Comparison of ENCODE assay signal across 8 cellular contexts in the genomic region with DNA sequence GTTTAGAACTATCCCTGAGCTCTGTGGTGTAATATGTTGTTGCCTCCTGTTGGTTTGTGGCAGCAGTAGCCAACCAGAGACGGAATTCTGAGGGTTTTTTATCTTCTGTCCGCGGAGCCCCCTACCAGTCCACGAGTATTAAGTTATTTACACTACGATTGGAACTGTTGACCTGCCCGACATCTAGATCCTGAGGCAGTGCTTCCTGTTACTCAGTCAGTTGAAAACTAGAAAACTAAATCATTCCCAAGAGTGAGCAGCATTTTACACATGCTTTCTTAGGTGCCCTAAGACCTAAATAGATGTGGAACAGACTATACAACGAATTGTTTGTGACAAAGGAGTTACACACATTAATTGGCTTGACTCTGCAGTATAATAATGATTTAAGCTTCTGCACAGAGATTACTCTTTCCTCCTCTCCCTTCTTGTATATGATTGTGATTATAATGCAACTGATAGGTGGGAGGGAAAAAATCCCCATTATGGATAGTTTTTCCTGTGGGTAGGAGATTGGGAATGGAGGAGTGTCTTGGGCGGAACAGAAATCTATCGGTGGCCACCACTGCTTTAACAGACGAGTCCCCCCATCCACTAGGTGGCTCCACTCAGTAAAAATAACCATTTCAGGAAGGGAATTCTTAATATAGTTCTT. TPM values are rescaled to one million over a fixed set of nuclear protein-coding genes. Genes with fewer than 3 reads are reported as not detected.
DNase-seq lines count a peak whose midpoint lies in the region; ATAC-seq, FAIRE-seq and TF ChIP-seq lines count a peak whose summit lies in the region.

No MANE protein-coding gene starts in this region.

- H3K4me3 ChIP-seq in CD8-positive, alpha-beta memory T cell (ENCODE audit: low read length), result peak overlapping the region; percentile 91
- peak overlapping the region; percentile 68 for H3K4me3 ChIP-seq in GM23338
- peak overlapping the region; percentile 92 for H3K4me3 ChIP-seq in epithelial cell of esophagus (ENCODE audit: low read length)

- H3K36me3 ChIP-seq in CD8-positive, alpha-beta memory T cell (ENCODE audit: insufficient read depth, low read length), result peaks cover 13% of the 10 kb centered on the region
- peaks cover 33% of the 10 kb centered on the region for H3K36me3 ChIP-seq in GM23338 (ENCODE audit: insufficient read depth)

- no peak for FAIRE-seq in urothelium cell line (lab: Jason Lieb, UNC)

- ATAC-seq in GM23338, result peak; percentile 16
- ATAC-seq in naive thymus-derived CD8-positive, alpha-beta T cell, result peak in 1 of 2 donors; percentile 1
- no peak for ATAC-seq in HG02870 (IDR thresholded peaks at IDR 0.05; ENCODE audit: unreplicated experiment)

- peak overlapping the region; percentile 87 for H3K27ac ChIP-seq in CD8-positive, alpha-beta memory T cell (ENCODE audit: low read depth, low read length)
- H3K27ac ChIP-seq in GM23338 (ENCODE audit: low read depth), result peak overlapping the region; percentile 91

- H3K4me1 ChIP-seq in CD8-positive, alpha-beta memory T cell (ENCODE audit: insufficient read depth, low read length), result peaks cover 25% of the 10 kb centered on the region
- H3K4me1 ChIP-seq in GM23338 (ENCODE audit: insufficient read depth), result peaks cover 13% of the 10 kb centered on the region

- peak overlapping the region; percentile 90 to 100 (median 98) for H3K27ac Mint-ChIP-seq in CD8-positive, alpha-beta memory T cell
- H3K27ac Mint-ChIP-seq in GM23338, result peak overlapping the region; percentile 99
- H3K27ac Mint-ChIP-seq in naive thymus-derived CD8-positive, alpha-beta T cell, result peak overlapping the region; percentile 91 to 99 (median 96)

- POLR2A ChIA-PET in CD8-positive, alpha-beta memory T cell (lab: Charles Lee), result interaction anchor here (0.8 to 2.4 kb wide), 3 partner anchors 24 to 118 kb away, joined by 3 to 28 read pairs (median 7); partner anchors contain the start of gene PHF3
- POLR2A ChIA-PET in naive thymus-derived CD8-positive, alpha-beta T cell (lab: Charles Lee), result interaction anchor here (0.8 to 2.4 kb wide), 3 partner anchors 21 to 62 kb away, joined by 3 to 48 read pairs (median 15); partner anchors contain the start of gene PHF3

- H3K4me2 ChIP-seq in GM23338, result peak overlapping the region; percentile 87

- peaks cover 59% of the 10 kb centered on the region for H3K79me2 ChIP-seq in GM23338 (replicated peaks; ENCODE audit: insufficient read depth)

- no peaks in the 10 kb centered on the region for H3K9me3 ChIP-seq in CD8-positive, alpha-beta memory T cell (ENCODE audit: low read length)

- peaks cover 0 to 4% of the 10 kb centered on the region in 2 donors for H3K27me3 Mint-ChIP-seq in CD8-positive, alpha-beta memory T cell
- H3K27me3 Mint-ChIP-seq in GM23338 (ENCODE audit: insufficient read depth, low read depth, poor library complexity), result peaks cover 10% of the 10 kb centered on the region
- H3K27me3 Mint-ChIP-seq in naive thymus-derived CD8-positive, alpha-beta T cell, result no peaks in the 10 kb centered on the region

- H3F3A ChIP-seq in GM23338 (replicated peaks; ENCODE audit: low read depth), result 0 out of 2 replicates have a peak, but pooled peaks cover 4% of the 10 kb centered on the region

- no peaks in the 10 kb centered on the region for H3K9me2 ChIP-seq in GM23338 (ENCODE audit: insufficient read depth)

- peaks cover 2 to 35% (median 7%) of the 10 kb centered on the region in 3 donors for H3K36me3 Mint-ChIP-seq in CD8-positive, alpha-beta memory T cell
- H3K36me3 Mint-ChIP-seq in GM23338 (ENCODE audit: low read depth), result peaks cover 41% of the 10 kb centered on the region
- H3K36me3 Mint-ChIP-seq in naive thymus-derived CD8-positive, alpha-beta T cell, result peaks cover 0 to 21% (median 10%) of the 10 kb centered on the region in 3 donors

- no peaks in the 10 kb centered on the region for H3K27me3 ChIP-seq in CD8-positive, alpha-beta memory T cell (ENCODE audit: insufficient read depth, low read length, poor library complexity, severe bottlenecking)
- no peaks in the 10 kb centered on the region for H3K27me3 ChIP-seq in GM23338 (ENCODE audit: insufficient read depth)

- peak overlapping the region; percentile 89 to 100 (median 93) for H3K4me3 Mint-ChIP-seq in CD8-positive, alpha-beta memory T cell
- peak overlapping the region; percentile 97 for H3K4me3 Mint-ChIP-seq in GM23338
- H3K4me3 Mint-ChIP-seq in naive thymus-derived CD8-positive, alpha-beta T cell, result peak overlapping the region; percentile 87 to 96 (median 92)

- no peaks in the 10 kb centered on the region for H3K9me3 Mint-ChIP-seq in CD8-positive, alpha-beta memory T cell
- no peaks in the 10 kb centered on the region; the same call in 1 of the 3 replicates for H3K9me3 Mint-ChIP-seq in GM23338
- no peaks in the 10 kb centered on the region for H3K9me3 Mint-ChIP-seq in naive thymus-derived CD8-positive, alpha-beta T cell

- peaks cover 30% of the 10 kb centered on the region for H4K20me1 ChIP-seq in GM23338 (replicated peaks; ENCODE audit: insufficient read depth)

- H2AFZ ChIP-seq in GM23338, result no peak overlapping the region

- TF ChIP-seq CTCF in GM23338 (conservative IDR thresholded peaks at IDR 0.05; ENCODE audit: low read depth in 2 of 2) (peak; percentile 65 to 83), epithelial cell of esophagus (IDR thresholded peaks at IDR 0.05; ENCODE audit: insufficient read depth, low read depth, low read length, missing control alignments) (peak; percentile 76)

- H3K4me1 Mint-ChIP-seq in CD8-positive, alpha-beta memory T cell, result peaks cover 31 to 46% (median 43%) of the 10 kb centered on the region in 3 donors
- peaks cover 16% of the 10 kb centered on the region for H3K4me1 Mint-ChIP-seq in GM23338
- H3K4me1 Mint-ChIP-seq in naive thymus-derived CD8-positive, alpha-beta T cell, result peaks cover 13 to 43% (median 39%) of the 10 kb centered on the region in 4 donors

- peak; percentile 10 to 55 (median 47) for DNase-seq in CD8-positive, alpha-beta memory T cell
- DNase-seq in GM23338 (ENCODE audit: low spot score) (peak; percentile 84), NCI-H2227 (lab: John Stamatoyannopoulos, UW; ENCODE audit: unreplicated experiment) (peak; percentile 70), epithelial cell of esophagus (ENCODE audit: low read depth) (peak; percentile 74), urothelium cell line (ENCODE audit: low spot score) (peak; percentile 75)
- peak; percentile 36 for DNase-seq in activated CD4-positive, CD25-positive, alpha-beta regulatory T cell treated with anti-CD3 and anti-CD28 coated beads, Interleukin-2, amount 50 U/mL, for 72 hours
- DNase-seq in naive thymus-derived CD8-positive, alpha-beta T cell, result peak in 7 of 10 donors; percentile 25 to 65 (median 50)

- CTCF ChIA-PET in CD8-positive, alpha-beta memory T cell (lab: Charles Lee), result interaction anchor here (0.7 to 2.5 kb wide), 12 partner anchors 9 to 190 kb away, joined by 3 to 22 read pairs (median 4); partner anchors contain the start of gene PHF3

TF ChIP-seq in GM23338, 12 proteins besides CTCF, POLR2A, EP300 and RAD21:
- TF ChIP-seq REST (IDR thresholded peaks at IDR 0.05; ENCODE audit: unreplicated experiment), result no peak
- no peak for TF ChIP-seq STAT1 (IDR thresholded peaks at IDR 0.05; ENCODE audit: unreplicated experiment)
- TF ChIP-seq, protein P1, sequence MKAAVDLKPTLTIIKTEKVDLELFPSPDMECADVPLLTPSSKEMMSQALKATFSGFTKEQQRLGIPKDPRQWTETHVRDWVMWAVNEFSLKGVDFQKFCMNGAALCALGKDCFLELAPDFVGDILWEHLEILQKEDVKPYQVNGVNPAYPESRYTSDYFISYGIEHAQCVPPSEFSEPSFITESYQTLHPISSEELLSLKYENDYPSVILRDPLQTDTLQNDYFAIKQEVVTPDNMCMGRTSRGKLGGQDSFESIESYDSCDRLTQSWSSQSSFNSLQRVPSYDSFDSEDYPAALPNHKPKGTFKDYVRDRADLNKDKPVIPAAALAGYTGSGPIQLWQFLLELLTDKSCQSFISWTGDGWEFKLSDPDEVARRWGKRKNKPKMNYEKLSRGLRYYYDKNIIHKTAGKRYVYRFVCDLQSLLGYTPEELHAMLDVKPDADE (IDR thresholded peaks at IDR 0.05), result no peak

RNA-seq across cellular contexts. Expression of gene PTP4A1, which starts 1.7 kb away (rescaled TPM):
- total RNA-seq in CD8-positive, alpha-beta memory T cell, result 100 to 1,000 TPM in 1 of 2 experiments, 10 to 100 TPM in 1; 92.3 to 107 TPM
- 54.3 TPM for polyA plus RNA-seq in CD8-positive, alpha-beta memory T cell
- total RNA-seq in GM23338 (2014; rRNA removed; shearing (Covaris generic)), result 96.9 and 99.0 TPM in 2 replicates
- polyA plus RNA-seq in GM23338 (2016; fragmentation: Nextera tagmentation; extraction: Ambion mirVana), result 88.6 and 102 TPM in 2 replicates
- total RNA-seq in naive thymus-derived CD8-positive, alpha-beta T cell, result 10 to 100 TPM; 27.0 to 27.6 TPM
- polyA plus RNA-seq in naive thymus-derived CD8-positive, alpha-beta T cell, result 10 to 100 TPM; 36.1 to 53.1 (median 36.9) TPM
